ENCODE assay signal across 9 cellular contexts in genomic region chr3:184656991-184657669, GRCh38. TPM values are rescaled to one million over a fixed set of nuclear protein-coding genes. Genes with fewer than 3 reads are reported as not detected.
A peak's percentile ranks its signal among the peaks of the same experiment; 100 is the strongest.
DNase-seq lines count a peak whose midpoint lies in the region; ATAC-seq and TF ChIP-seq lines count a peak whose summit lies in the region.
"Had no signal": no experiment of that assay in that cellular context is flagged by ENCODE, and none has a peak within 500 bp of the region (broad histone marks: within the 10 kb centered on the region; RNA-seq: fewer than 3 reads in every experiment).

No MANE protein-coding gene starts in this region.

- no peaks in the 10 kb centered on the region for H3K9me3 Mint-ChIP-seq in activated T-helper 1 cell treated with anti-CD3 and anti-CD28 coated beads, Interleukin-12 subunit alpha, Interleukin-12 subunit beta, Interleukin-2, Interleukin-4 antibody, amounts not matched to agents 30 ng/mL and 10 ng/mL and 1 ng/mL, durations not matched to agents 14 hours and 24 hours and 36 hours

- H3K4me1 ChIP-seq in cardiac muscle cell (ENCODE audit: low read depth): peaks cover 57% of the 10 kb centered on the region
- H3K4me1 ChIP-seq in heart left ventricle: peaks cover 0 to 37% (median 6%) of the 10 kb centered on the region in 12 donors
- no peaks in the 10 kb centered on the region for H3K4me1 ChIP-seq in adrenal gland (replicated peaks in 1 of 2)
- H3K4me1 ChIP-seq: parathyroid adenoma had no signal

- H3K27me3 Mint-ChIP-seq in activated T-helper 1 cell treated with anti-CD3 and anti-CD28 coated beads, Interleukin-12 subunit alpha, Interleukin-12 subunit beta, Interleukin-2, Interleukin-4 antibody, amounts not matched to agents 30 ng/mL and 10 ng/mL and 1 ng/mL, durations not matched to agents 14 hours and 24 hours and 36 hours (ENCODE audit: insufficient read depth): no peaks in the 10 kb centered on the region

- TF ChIP-seq CTCF in cardiac muscle cell (IDR thresholded peaks at IDR 0.05; ENCODE audit: low read depth, low read length): no peak
- TF ChIP-seq CTCF in heart left ventricle (IDR thresholded peaks at IDR 0.05): no peak
- TF ChIP-seq CTCF in adrenal gland (IDR thresholded peaks at IDR 0.05): no peak

- WGBS in heart left ventricle, 4 donors: 86 to 89% (median 87%) methylated on average over 10 of the region's 10 CpGs
- 85 to 90% (median 86%) methylated on average over 10 of the region's 10 CpGs for WGBS in adrenal gland, 4 donors

- no peaks in the 10 kb centered on the region for H3K9me3 ChIP-seq in cardiac muscle cell (ENCODE audit: low read depth)
- peaks cover 0 to 7% (median 0%) of the 10 kb centered on the region in 12 donors for H3K9me3 ChIP-seq in heart left ventricle
- no peaks in the 10 kb centered on the region for H3K9me3 ChIP-seq in adrenal gland (replicated peaks in 1 of 3)

- DNase-seq in cardiac muscle cell (ENCODE audit: low read depth in 1 of 2, low spot score in 1 of 2) (peak in 1 of 2 donors; percentile 67), heart left ventricle (no peak), adrenal gland (no peak), COLO829 (ENCODE audit: low spot score) (no peak), foreskin melanocyte (no peak)
- peak; percentile 2 for DNase-seq in activated T-helper 1 cell treated with anti-CD3 and anti-CD28 coated beads, Interleukin-12 subunit alpha, Interleukin-12 subunit beta, Interleukin-2, Interleukin-4 antibody, amounts not matched to agents 30 ng/mL and 10 ng/mL and 1 ng/mL, durations not matched to agents 14 hours and 24 hours and 36 hours (ENCODE audit: low spot score)
- DNase-seq in stimulated activated CD4-positive, alpha-beta T cell treated with anti-CD3 and anti-CD28 coated beads, Interleukin-4, amount 100 ng/mL, for 24 hours: peak; percentile 33

- H3K27me3 ChIP-seq in cardiac muscle cell: no peaks in the 10 kb centered on the region
- no peaks in the 10 kb centered on the region for H3K27me3 ChIP-seq in heart left ventricle
- no peaks in the 10 kb centered on the region for H3K27me3 ChIP-seq in adrenal gland

- peak overlapping the region; percentile 89 for H3K27ac ChIP-seq in cardiac muscle cell
- H3K27ac ChIP-seq in heart left ventricle: peak overlapping the region in 2 of 12 donors; percentile 6 to 32
- no peak overlapping the region for H3K27ac ChIP-seq in adrenal gland
- H3K27ac ChIP-seq: parathyroid adenoma had no signal

- no peak overlapping the region for H3K4me3 ChIP-seq in cardiac muscle cell
- no peak overlapping the region for H3K4me3 ChIP-seq in heart left ventricle
- no peak overlapping the region for H3K4me3 ChIP-seq in adrenal gland

- peak overlapping the region; percentile 17 for H3K4me3 Mint-ChIP-seq in activated T-helper 1 cell treated with anti-CD3 and anti-CD28 coated beads, Interleukin-12 subunit alpha, Interleukin-12 subunit beta, Interleukin-2, Interleukin-4 antibody, amounts not matched to agents 30 ng/mL and 10 ng/mL and 1 ng/mL, durations not matched to agents 14 hours and 24 hours and 36 hours

- TF ChIP-seq POLR2A in heart left ventricle (IDR thresholded peaks at IDR 0.05) (no peak), adrenal gland (IDR thresholded peaks at IDR 0.05) (no peak)

- H3K36me3 ChIP-seq in cardiac muscle cell: no peaks in the 10 kb centered on the region
- H3K36me3 ChIP-seq in heart left ventricle: no peaks in the 10 kb centered on the region
- H3K36me3 ChIP-seq in adrenal gland (replicated peaks in 1 of 2): no peaks in the 10 kb centered on the region

- ATAC-seq in heart left ventricle (no peak), HG03108 (IDR thresholded peaks at IDR 0.05; ENCODE audit: unreplicated experiment) (peak; percentile 53)

- intact Hi-C loops in heart left ventricle (cut with DNase I) (no loop called here), adrenal gland (cut with DNase I) (no loop called here)
- intact Hi-C loops in activated T-helper 1 cell treated with anti-CD3 and anti-CD28 coated beads, Interleukin-12 subunit alpha, Interleukin-12 subunit beta, Interleukin-2, Interleukin-4 antibody, amounts not matched to agents 30 ng/mL and 10 ng/mL and 1 ng/mL, durations not matched to agents 14 hours and 24 hours and 36 hours (cut with micrococcal nuclease): loop anchor here (1.0 to 5.0 kb wide), 2 partner anchors 20 to 55 kb away; partner anchors contain the start of gene MAGEF1

- peaks cover 16% of the 10 kb centered on the region for H3K4me1 Mint-ChIP-seq in activated T-helper 1 cell treated with anti-CD3 and anti-CD28 coated beads, Interleukin-12 subunit alpha, Interleukin-12 subunit beta, Interleukin-2, Interleukin-4 antibody, amounts not matched to agents 30 ng/mL and 10 ng/mL and 1 ng/mL, durations not matched to agents 14 hours and 24 hours and 36 hours (ENCODE audit: low read depth)

- no peaks in the 10 kb centered on the region for H3K36me3 Mint-ChIP-seq in activated T-helper 1 cell treated with anti-CD3 and anti-CD28 coated beads, Interleukin-12 subunit alpha, Interleukin-12 subunit beta, Interleukin-2, Interleukin-4 antibody, amounts not matched to agents 30 ng/mL and 10 ng/mL and 1 ng/mL, durations not matched to agents 14 hours and 24 hours and 36 hours (ENCODE audit: low read depth)

- peak overlapping the region; percentile 67 for H3K27ac Mint-ChIP-seq in activated T-helper 1 cell treated with anti-CD3 and anti-CD28 coated beads, Interleukin-12 subunit alpha, Interleukin-12 subunit beta, Interleukin-2, Interleukin-4 antibody, amounts not matched to agents 30 ng/mL and 10 ng/mL and 1 ng/mL, durations not matched to agents 14 hours and 24 hours and 36 hours

RNA-seq across cellular contexts. Expression of gene MAGEF1, which starts 54.7 kb away (rescaled TPM):
- total RNA-seq in cardiac muscle cell: 200 and 255 TPM in 2 replicates
- polyA plus RNA-seq in cardiac muscle cell: 236 and 249 TPM in 2 replicates
- total RNA-seq in heart left ventricle: 10 to 100 TPM; 27.1 to 36.4 (median 32.6) TPM
- 10 to 100 TPM; 24.7 to 31.6 TPM for polyA plus RNA-seq in heart left ventricle
- total RNA-seq in activated T-helper 1 cell treated with anti-CD3 and anti-CD28 coated beads, Interleukin-12 subunit alpha, Interleukin-12 subunit beta, Interleukin-2, Interleukin-4 antibody, amounts not matched to agents 30 ng/mL and 10 ng/mL and 1 ng/mL, durations not matched to agents 14 hours and 24 hours and 36 hours: 16.0 and 17.3 TPM in 2 replicates
- 10 to 100 TPM; 23.7 to 69.1 (median 36.3) TPM for total RNA-seq in adrenal gland
- 10 to 100 TPM; 22.1 to 40.5 (median 24.2) TPM for polyA plus RNA-seq in adrenal gland

Comparison
In these comparisons a context has a peak if more than half of its experiments do, and no peak if none do; other contexts are left out.
1. DNase-seq: peak in activated T-helper 1 cell treated with anti-CD3 and anti-CD28 coated beads, Interleukin-12 subunit alpha, Interleukin-12 subunit beta, Interleukin-2, Interleukin-4 antibody, amounts not matched to agents 30 ng/mL and 10 ng/mL and 1 ng/mL, durations not matched to agents 14 hours and 24 hours and 36 hours (single experiment) and stimulated activated CD4-positive, alpha-beta T cell treated with anti-CD3 and anti-CD28 coated beads, Interleukin-4, amount 100 ng/mL, for 24 hours (single experiment); none in heart left ventricle (0 of 5), adrenal gland (0 of 7), COLO829 (single experiment) and foreskin melanocyte (single experiment).